1 cellular context compared by ENCODE assay signal in the genomic region with DNA sequence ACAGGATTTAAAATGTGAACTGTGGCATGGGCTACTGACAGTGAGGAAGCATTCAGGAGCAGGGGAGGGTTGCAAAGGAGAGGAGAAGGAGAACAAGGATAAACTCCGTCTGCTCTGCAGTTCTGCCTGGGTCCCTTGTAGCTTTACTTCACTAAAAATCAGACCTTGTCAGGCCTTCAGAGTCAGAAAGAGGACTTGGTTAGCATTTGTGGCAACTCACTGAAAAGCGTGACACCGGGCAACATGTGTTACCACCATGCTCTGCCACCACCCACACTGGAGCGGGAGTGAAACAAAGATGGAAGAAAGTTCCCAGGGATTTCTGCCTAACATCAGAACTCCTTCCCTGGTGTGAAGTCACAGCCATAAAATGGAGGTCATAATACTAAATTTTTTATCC.
TF ChIP-seq lines count a peak whose summit lies in the region.

No MANE protein-coding gene starts in this region.

TF ChIP-seq in HepG2, 621 proteins besides CTCF, POLR2A, EP300 and RAD21 (continued from another document):
- TF ChIP-seq, protein P1, sequence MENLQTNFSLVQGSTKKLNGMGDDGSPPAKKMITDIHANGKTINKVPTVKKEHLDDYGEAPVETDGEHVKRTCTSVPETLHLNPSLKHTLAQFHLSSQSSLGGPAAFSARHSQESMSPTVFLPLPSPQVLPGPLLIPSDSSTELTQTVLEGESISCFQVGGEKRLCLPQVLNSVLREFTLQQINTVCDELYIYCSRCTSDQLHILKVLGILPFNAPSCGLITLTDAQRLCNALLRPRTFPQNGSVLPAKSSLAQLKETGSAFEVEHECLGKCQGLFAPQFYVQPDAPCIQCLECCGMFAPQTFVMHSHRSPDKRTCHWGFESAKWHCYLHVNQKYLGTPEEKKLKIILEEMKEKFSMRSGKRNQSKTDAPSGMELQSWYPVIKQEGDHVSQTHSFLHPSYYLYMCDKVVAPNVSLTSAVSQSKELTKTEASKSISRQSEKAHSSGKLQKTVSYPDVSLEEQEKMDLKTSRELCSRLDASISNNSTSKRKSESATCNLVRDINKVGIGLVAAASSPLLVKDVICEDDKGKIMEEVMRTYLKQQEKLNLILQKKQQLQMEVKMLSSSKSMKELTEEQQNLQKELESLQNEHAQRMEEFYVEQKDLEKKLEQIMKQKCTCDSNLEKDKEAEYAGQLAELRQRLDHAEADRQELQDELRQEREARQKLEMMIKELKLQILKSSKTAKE (CRISPR knock-in tag; IDR thresholded peaks at IDR 0.05; ENCODE audit: borderline replicate concordance) = no peak
- no peak for TF ChIP-seq MTF1 (CRISPR knock-in tag; IDR thresholded peaks at IDR 0.05)
- TF ChIP-seq, protein P2, sequence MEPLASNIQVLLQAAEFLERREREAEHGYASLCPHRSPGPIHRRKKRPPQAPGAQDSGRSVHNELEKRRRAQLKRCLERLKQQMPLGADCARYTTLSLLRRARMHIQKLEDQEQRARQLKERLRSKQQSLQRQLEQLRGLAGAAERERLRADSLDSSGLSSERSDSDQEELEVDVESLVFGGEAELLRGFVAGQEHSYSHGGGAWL (CRISPR knock-in tag; IDR thresholded peaks at IDR 0.05) = no peak
- no peak for TF ChIP-seq IRF2 (CRISPR knock-in tag; IDR thresholded peaks at IDR 0.05)
- no peak for TF ChIP-seq HNRNPLL (IDR thresholded peaks at IDR 0.05; ENCODE audit: low read depth, low read length, poor library complexity, severe bottlenecking)
- no peak for TF ChIP-seq ZNF468 (CRISPR knock-in tag; IDR thresholded peaks at IDR 0.05)
- TF ChIP-seq, protein P3, sequence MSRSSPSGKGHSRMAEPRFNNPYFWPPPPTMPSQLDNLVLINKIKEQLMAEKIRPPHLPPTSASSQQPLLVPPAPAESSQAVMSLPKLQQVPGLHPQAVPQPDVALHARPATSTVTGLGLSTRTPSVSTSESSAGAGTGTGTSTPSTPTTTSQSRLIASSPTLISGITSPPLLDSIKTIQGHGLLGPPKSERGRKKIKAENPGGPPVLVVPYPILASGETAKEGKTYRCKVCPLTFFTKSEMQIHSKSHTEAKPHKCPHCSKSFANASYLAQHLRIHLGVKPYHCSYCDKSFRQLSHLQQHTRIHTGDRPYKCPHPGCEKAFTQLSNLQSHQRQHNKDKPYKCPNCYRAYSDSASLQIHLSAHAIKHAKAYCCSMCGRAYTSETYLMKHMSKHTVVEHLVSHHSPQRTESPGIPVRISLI (CRISPR knock-in tag; IDR thresholded peaks at IDR 0.05; ENCODE audit: borderline replicate concordance) = no peak
